In the genomic region with DNA sequence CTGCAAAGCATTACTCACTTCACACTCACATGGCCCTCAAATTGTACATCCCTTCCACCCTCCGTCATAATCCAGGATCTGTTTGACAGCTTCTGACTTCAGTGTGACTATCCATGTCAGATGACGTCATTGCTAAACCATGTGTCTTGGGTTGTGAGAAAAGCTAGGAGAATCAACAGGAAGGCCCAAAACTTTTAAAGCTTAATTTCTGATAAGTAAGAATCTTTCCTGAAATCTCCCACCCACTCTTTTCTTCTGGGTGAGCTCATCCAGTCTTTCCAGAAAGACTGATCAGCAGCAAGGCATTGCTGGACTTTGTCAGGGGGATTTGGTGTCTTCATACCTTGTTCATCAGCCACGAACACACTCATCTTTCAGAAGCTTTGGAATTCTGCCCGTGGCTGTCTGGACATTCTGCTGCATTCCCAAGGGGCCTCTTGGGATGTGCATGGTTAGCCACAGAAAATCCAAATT, we compare ENCODE assay signal across 12 cellular contexts. TPM values are rescaled to one million over a fixed set of nuclear protein-coding genes. Genes with fewer than 3 reads are reported as not detected.
DNase-seq lines count a peak whose midpoint lies in the region; ATAC-seq and TF ChIP-seq lines count a peak whose summit lies in the region.
"Had no signal": no experiment of that assay in that cellular context is flagged by ENCODE, and none has a peak within 500 bp of the region (broad histone marks: within the 10 kb centered on the region; RNA-seq: fewer than 3 reads in every experiment).

No MANE protein-coding gene starts in this region.

- H3K18ac ChIP-seq in trophoblast cell (ENCODE audit: low read length): no peak overlapping the region

- H3K4me2 ChIP-seq in PC-3 (ENCODE audit: low read length) (no peak overlapping the region), trophoblast cell (ENCODE audit: low read length) (no peak overlapping the region)

- intact Hi-C loops in PC-3 (cut with micrococcal nuclease) (no loop called here), esophagus squamous epithelium (cut with DNase I) (no loop called here), left ventricle myocardium superior (cut with micrococcal nuclease) (no loop called here)

- TF ChIP-seq POLR2A in esophagus squamous epithelium (IDR thresholded peaks at IDR 0.05): no peak

- H3F3A ChIP-seq in PC-3 (ENCODE audit: low read length, unreplicated experiment): peaks cover 3% of the 10 kb centered on the region

- no peak overlapping the region for H3K4me3 ChIP-seq in PC-3 (ENCODE audit: low read length)
- no peak overlapping the region for H3K4me3 ChIP-seq in esophagus squamous epithelium
- no peak overlapping the region for H3K4me3 ChIP-seq in trophoblast cell (ENCODE audit: low read depth, low read length)

- peak overlapping the region; percentile 70 for H2BK5ac ChIP-seq in trophoblast cell (ENCODE audit: low read depth, low read length, poor library complexity)

- H4K20me1 ChIP-seq in PC-3 (ENCODE audit: low read length): no peaks in the 10 kb centered on the region

- ATAC-seq in PC-3: no peak
- no peak for ATAC-seq in GM21367 (IDR thresholded peaks at IDR 0.05; ENCODE audit: unreplicated experiment)
- no peak for ATAC-seq in left ventricle myocardium superior

- no peak overlapping the region for H3K9ac ChIP-seq in PC-3 (ENCODE audit: low read length)
- no peak overlapping the region for H3K9ac ChIP-seq in trophoblast cell (ENCODE audit: low read length)

- no peak for TF ChIP-seq CTCF in PC-3 (conservative IDR thresholded peaks at IDR 0.05; ENCODE audit: low read depth, low read length)
- no peak for TF ChIP-seq CTCF in esophagus squamous epithelium (IDR thresholded peaks at IDR 0.05)

- H3K4ac ChIP-seq in trophoblast cell (ENCODE audit: low read depth, low read length): no peak overlapping the region

- H2AFZ ChIP-seq in PC-3 (ENCODE audit: low read length): 0 out of 2 replicates have a peak overlapping the region, but pooled peaks have one; percentile 39
- no peak overlapping the region for H2AFZ ChIP-seq in trophoblast cell (ENCODE audit: insufficient read depth, low read length, poor library complexity)

- peaks cover 27% of the 10 kb centered on the region for H3K79me1 ChIP-seq in trophoblast cell (ENCODE audit: low read length)

- H3K9me3 ChIP-seq in PC-3 (ENCODE audit: low read length) (no peaks in the 10 kb centered on the region), esophagus squamous epithelium (no peaks in the 10 kb centered on the region), trophoblast cell (ENCODE audit: insufficient read depth, low read depth, low read length) (no peaks in the 10 kb centered on the region)

- H3K14ac ChIP-seq in trophoblast cell (ENCODE audit: low read length): no peak overlapping the region

- no peaks in the 10 kb centered on the region for H3K79me2 ChIP-seq in PC-3 (ENCODE audit: low read length)
- peaks cover 3% of the 10 kb centered on the region for H3K79me2 ChIP-seq in trophoblast cell (ENCODE audit: control insufficient read depth, insufficient read depth, low read length, poor library complexity)

- POLR2A ChIA-PET in PC-3 (lab: Charles Lee; ENCODE audit: unreplicated experiment): interaction anchor here (0.6 kb wide), 1 partner anchor 129 kb away, joined by 3 read pairs; no protein-coding TSS in a partner anchor

- H3K9me2 ChIP-seq in PC-3 (replicated peaks; ENCODE audit: low read length): no peaks in the 10 kb centered on the region

- no peak overlapping the region for H4K12ac ChIP-seq in trophoblast cell (ENCODE audit: low read depth, low read length)

- peak; percentile 97 for DNase-seq in EH (ENCODE audit: low read depth)
- DNase-seq in PC-3: peak; percentile 61
- no peak for DNase-seq in esophagus squamous epithelium (lab: John Stamatoyannopoulos, UW)
- peak; percentile 97 for DNase-seq in trophoblast cell
- no peak for DNase-seq in NAMALWA (ENCODE audit: low spot score)
- DNase-seq in NCI-H510A (lab: John Stamatoyannopoulos, UW): no peak
- no peak for DNase-seq in left ventricle myocardium superior
- DNase-seq: activated naive CD8-positive, alpha-beta T cell treated with anti-CD3 and anti-CD28 coated beads for 36 hours; DMS79; head of caudate nucleus; nephron progenitor cell had no signal

- H4K91ac ChIP-seq in trophoblast cell (ENCODE audit: low read depth, low read length): no peak overlapping the region

- CTCF ChIA-PET in PC-3 (lab: Charles Lee): no interaction called here

- H3K23ac ChIP-seq in trophoblast cell (ENCODE audit: low read length): no peak overlapping the region

- H2BK12ac ChIP-seq in trophoblast cell (ENCODE audit: low read length): no peak overlapping the region

- H3K4me1 ChIP-seq in PC-3 (ENCODE audit: insufficient read depth, low read length): peaks cover 29% of the 10 kb centered on the region
- H3K4me1 ChIP-seq in esophagus squamous epithelium: peaks cover 5 to 50% (median 20%) of the 10 kb centered on the region in 3 donors
- H3K4me1 ChIP-seq in trophoblast cell (ENCODE audit: control insufficient read depth in 1 of 2, insufficient read depth in 2 of 2, low read length in 2 of 2): peaks cover 19 to 30% of the 10 kb centered on the region in 2 experiments

- H4K8ac ChIP-seq in trophoblast cell (ENCODE audit: low read depth, low read length): no peak overlapping the region

- H3K36me3 ChIP-seq in PC-3 (ENCODE audit: low read depth, low read length) (no peaks in the 10 kb centered on the region), esophagus squamous epithelium (no peaks in the 10 kb centered on the region), trophoblast cell (ENCODE audit: control insufficient read depth in 1 of 2, insufficient read depth in 2 of 2, low read length in 2 of 2) (no peaks in the 10 kb centered on the region)

- H2BK120ac ChIP-seq in trophoblast cell (ENCODE audit: insufficient read depth, low read length, poor library complexity): peak overlapping the region; percentile 12

- WGBS in esophagus squamous epithelium, 2 donors: 46 to 71% methylated on average over 4 of the region's 4 CpGs
- no CpG with 5 or more reads among the region's 4 CpGs for WGBS in trophoblast cell (ENCODE audit: extremely low coverage, insufficient coverage, insufficient read length)

- no peaks in the 10 kb centered on the region for H3K27me3 ChIP-seq in PC-3 (ENCODE audit: low read length)
- no peaks in the 10 kb centered on the region for H3K27me3 ChIP-seq in esophagus squamous epithelium
- H3K27me3 ChIP-seq in trophoblast cell (ENCODE audit: insufficient read depth, low read length): no peaks in the 10 kb centered on the region

- H3K27ac ChIP-seq in PC-3 (ENCODE audit: low read length): peak overlapping the region; percentile 38
- H3K27ac ChIP-seq in esophagus squamous epithelium: peak overlapping the region; percentile 21 to 79 (median 58)
- peak overlapping the region; percentile 85 for H3K27ac ChIP-seq in trophoblast cell (ENCODE audit: low read depth, low read length)

- H2AK5ac ChIP-seq in trophoblast cell (ENCODE audit: low read length): no peak overlapping the region

- BruUV-seq in PC-3 (replicated peaks; lab: Mats Ljungman, UMichigan): no TSS peak

RNA-seq across cellular contexts. Expression of a gene that starts 11.5 kb away (rescaled TPM):
- total RNA-seq in PC-3 (2014; rRNA removed) (8.2 and 9.1 TPM in 2 replicates), esophagus squamous epithelium (10 to 100 TPM; 23.3 to 52.8 (median 34.8) TPM), left ventricle myocardium superior (37.9 TPM)
- 47.8 and 49.5 TPM in 2 replicates for polyA plus RNA-seq in trophoblast cell (2013)

Comparison
In these comparisons a context has a peak if more than half of its experiments do, and no peak if none do; other contexts are left out.
1. DNase-seq: peak in EH (single experiment), PC-3 (single experiment) and trophoblast cell (2 of 2); none in esophagus squamous epithelium (single experiment), NAMALWA (single experiment), NCI-H510A (single experiment) and left ventricle myocardium superior (single experiment).
2. Peak in every context shown above with its lines, with median percentiles within 50 percentile points of each other: H3K27ac ChIP-seq.